ENCODE assay signal across 8 cellular contexts in the genomic region with DNA sequence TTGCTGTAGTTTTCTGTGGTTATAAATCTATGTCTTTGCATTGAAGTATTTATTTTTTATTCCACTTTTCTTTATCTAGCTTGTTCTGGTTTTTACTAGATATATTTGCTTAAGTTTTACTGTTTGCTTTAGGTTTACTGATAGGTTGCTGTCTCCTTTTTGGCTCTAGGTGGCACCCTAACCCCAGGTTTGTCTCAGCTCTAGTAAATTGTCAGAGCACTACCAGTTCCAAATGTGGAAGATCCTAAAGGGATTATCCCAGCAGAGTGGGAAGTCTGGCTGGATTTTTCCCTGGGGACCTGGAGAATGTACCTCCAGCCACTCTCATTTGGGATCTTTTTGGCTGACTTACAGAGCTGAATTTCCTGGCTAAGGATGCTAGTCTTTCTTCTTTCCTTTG.
DNase-seq lines count a peak whose midpoint lies in the region; ATAC-seq and TF ChIP-seq lines count a peak whose summit lies in the region.

No MANE protein-coding gene starts in this region.

- intact Hi-C loops in activated CD4-positive, alpha-beta T cell treated with anti-CD3 and anti-CD28 coated beads for 36 hours (cut with DNase I, micrococcal nuclease) = loop anchor here (1.0 to 10.0 kb wide), 2 partner anchors 175 to 1746 kb away; no protein-coding TSS in a partner anchor
- intact Hi-C loops in vagina (cut with DNase I) = no loop called here

- H3K9me2 ChIP-seq in GM23338 (ENCODE audit: insufficient read depth) = no peaks in the 10 kb centered on the region

- CTCF ChIA-PET in activated CD4-positive, alpha-beta T cell treated with anti-CD3 and anti-CD28 coated beads for 36 hours (lab: Charles Lee) = interaction anchor here (0.6 to 2.0 kb wide), 9 partner anchors 16 to 1739 kb away, joined by 3 to 48 read pairs (median 3); no protein-coding TSS in a partner anchor

- H3K9me3 Mint-ChIP-seq in GM23338 = peaks cover 7% of the 10 kb centered on the region
- H3K9me3 Mint-ChIP-seq in activated CD4-positive, alpha-beta T cell treated with anti-CD3 and anti-CD28 coated beads for 36 hours (ENCODE audit: low read depth) = no peaks in the 10 kb centered on the region
- H3K9me3 Mint-ChIP-seq in neural crest cell = peaks cover 13% of the 10 kb centered on the region

- no peak overlapping the region for H3K27ac Mint-ChIP-seq in GM23338
- H3K27ac Mint-ChIP-seq in activated CD4-positive, alpha-beta T cell treated with anti-CD3 and anti-CD28 coated beads for 36 hours = no peak overlapping the region
- H3K27ac Mint-ChIP-seq in neural crest cell (ENCODE audit: unreplicated experiment) = no peak overlapping the region

- H3K27me3 Mint-ChIP-seq in GM23338 (ENCODE audit: insufficient read depth, low read depth, poor library complexity) = no peaks in the 10 kb centered on the region
- H3K27me3 Mint-ChIP-seq in activated CD4-positive, alpha-beta T cell treated with anti-CD3 and anti-CD28 coated beads for 36 hours = peaks cover 3% of the 10 kb centered on the region
- H3K27me3 Mint-ChIP-seq in neural crest cell (ENCODE audit: low read depth) = no peaks in the 10 kb centered on the region

- H3K27me3 ChIP-seq in GM23338 (ENCODE audit: insufficient read depth) (no peaks in the 10 kb centered on the region), vagina (no peaks in the 10 kb centered on the region)

- peak; percentile 69 to 73 for TF ChIP-seq CTCF in GM23338 (conservative IDR thresholded peaks at IDR 0.05; ENCODE audit: low read depth in 2 of 2)
- peak; percentile 70 for TF ChIP-seq CTCF in epithelial cell of esophagus (IDR thresholded peaks at IDR 0.05; ENCODE audit: insufficient read depth, low read depth, low read length, missing control alignments)
- TF ChIP-seq CTCF in neural crest cell (conservative IDR thresholded peaks at IDR 0.05) = peak; percentile 73
- peak in 2 of 3 experiments; percentile 29 to 42 for TF ChIP-seq CTCF in vagina (IDR thresholded peaks at IDR 0.05)

- DNase-seq in ELF-1 (ENCODE audit: low read depth, low spot score) (peak; percentile 82), GM23338 (ENCODE audit: low spot score) (peak; percentile 69), NCI-H2171 (lab: John Stamatoyannopoulos, UW) (peak; percentile 4), epithelial cell of esophagus (ENCODE audit: low read depth) (peak; percentile 51), neural crest cell (ENCODE audit: low read depth, low spot score) (peak; percentile 29), vagina (ENCODE audit: extremely low spot score in 2 of 2) (no peak)
- DNase-seq in activated CD4-positive, alpha-beta T cell treated with anti-CD3 and anti-CD28 coated beads for 36 hours = peak; percentile 49

- no peak overlapping the region for H3K4me2 ChIP-seq in GM23338

- H3K4me1 ChIP-seq in GM23338 (ENCODE audit: insufficient read depth) (no peaks in the 10 kb centered on the region), vagina (no peaks in the 10 kb centered on the region)

- H3F3A ChIP-seq in GM23338 (replicated peaks; ENCODE audit: low read depth) = no peaks in the 10 kb centered on the region

- no peaks in the 10 kb centered on the region for H3K4me1 Mint-ChIP-seq in GM23338
- H3K4me1 Mint-ChIP-seq in activated CD4-positive, alpha-beta T cell treated with anti-CD3 and anti-CD28 coated beads for 36 hours = no peaks in the 10 kb centered on the region
- no peaks in the 10 kb centered on the region for H3K4me1 Mint-ChIP-seq in neural crest cell

- H2AFZ ChIP-seq in GM23338 = peak overlapping the region; percentile 70; the same call in 1 of the 2 replicates

- no peak for TF ChIP-seq POLR2A in vagina (IDR thresholded peaks at IDR 0.05)

- H3K36me3 Mint-ChIP-seq in GM23338 (ENCODE audit: low read depth) (no peaks in the 10 kb centered on the region), neural crest cell (ENCODE audit: low read depth) (no peaks in the 10 kb centered on the region)
- H3K36me3 Mint-ChIP-seq in activated CD4-positive, alpha-beta T cell treated with anti-CD3 and anti-CD28 coated beads for 36 hours (ENCODE audit: low read depth) = no peaks in the 10 kb centered on the region

- ATAC-seq in GM23338 (peak; percentile 74), HG03457 (IDR thresholded peaks at IDR 0.05; ENCODE audit: unreplicated experiment) (no peak)
- no peak for ATAC-seq in activated CD4-positive, alpha-beta T cell treated with anti-CD3 and anti-CD28 coated beads for 36 hours

- H3K27ac ChIP-seq in GM23338 (ENCODE audit: low read depth) (no peak overlapping the region), vagina (no peak overlapping the region)

- H3K9me3 ChIP-seq in vagina = no peaks in the 10 kb centered on the region

- H3K79me2 ChIP-seq in GM23338 (replicated peaks; ENCODE audit: insufficient read depth) = no peaks in the 10 kb centered on the region

- no peak overlapping the region for H3K4me3 ChIP-seq in GM23338
- H3K4me3 ChIP-seq in epithelial cell of esophagus (ENCODE audit: low read length) = no peak overlapping the region
- no peak overlapping the region for H3K4me3 ChIP-seq in vagina

- H3K36me3 ChIP-seq in GM23338 (ENCODE audit: insufficient read depth) = no peaks in the 10 kb centered on the region
- H3K36me3 ChIP-seq in vagina = no peaks in the 10 kb centered on the region

- POLR2A ChIA-PET in activated CD4-positive, alpha-beta T cell treated with anti-CD3 and anti-CD28 coated beads for 36 hours (lab: Charles Lee) = no interaction called here

- no peaks in the 10 kb centered on the region for H4K20me1 ChIP-seq in GM23338 (replicated peaks; ENCODE audit: insufficient read depth)

- H3K4me3 Mint-ChIP-seq in GM23338 = no peak overlapping the region
- no peak overlapping the region for H3K4me3 Mint-ChIP-seq in activated CD4-positive, alpha-beta T cell treated with anti-CD3 and anti-CD28 coated beads for 36 hours
- no peak overlapping the region for H3K4me3 Mint-ChIP-seq in neural crest cell

TF ChIP-seq in GM23338, 12 proteins besides CTCF, POLR2A, EP300 and RAD21:
- no peak for TF ChIP-seq ZNF331 (CRISPR knock-in tag; IDR thresholded peaks at IDR 0.05; ENCODE audit: low read depth)

Comparison
In these comparisons a context has a peak if more than half of its experiments do, and no peak if none do; other contexts are left out.
1. DNase-seq: peak in ELF-1 (single experiment), GM23338 (single experiment), NCI-H2171 (single experiment), activated CD4-positive, alpha-beta T cell treated with anti-CD3 and anti-CD28 coated beads for 36 hours (single experiment), epithelial cell of esophagus (single experiment) and neural crest cell (single experiment); none in vagina (0 of 2).
2. Peak in every context shown above with its lines, with median percentiles within 50 percentile points of each other: CTCF ChIP-seq.